In the genomic region with DNA sequence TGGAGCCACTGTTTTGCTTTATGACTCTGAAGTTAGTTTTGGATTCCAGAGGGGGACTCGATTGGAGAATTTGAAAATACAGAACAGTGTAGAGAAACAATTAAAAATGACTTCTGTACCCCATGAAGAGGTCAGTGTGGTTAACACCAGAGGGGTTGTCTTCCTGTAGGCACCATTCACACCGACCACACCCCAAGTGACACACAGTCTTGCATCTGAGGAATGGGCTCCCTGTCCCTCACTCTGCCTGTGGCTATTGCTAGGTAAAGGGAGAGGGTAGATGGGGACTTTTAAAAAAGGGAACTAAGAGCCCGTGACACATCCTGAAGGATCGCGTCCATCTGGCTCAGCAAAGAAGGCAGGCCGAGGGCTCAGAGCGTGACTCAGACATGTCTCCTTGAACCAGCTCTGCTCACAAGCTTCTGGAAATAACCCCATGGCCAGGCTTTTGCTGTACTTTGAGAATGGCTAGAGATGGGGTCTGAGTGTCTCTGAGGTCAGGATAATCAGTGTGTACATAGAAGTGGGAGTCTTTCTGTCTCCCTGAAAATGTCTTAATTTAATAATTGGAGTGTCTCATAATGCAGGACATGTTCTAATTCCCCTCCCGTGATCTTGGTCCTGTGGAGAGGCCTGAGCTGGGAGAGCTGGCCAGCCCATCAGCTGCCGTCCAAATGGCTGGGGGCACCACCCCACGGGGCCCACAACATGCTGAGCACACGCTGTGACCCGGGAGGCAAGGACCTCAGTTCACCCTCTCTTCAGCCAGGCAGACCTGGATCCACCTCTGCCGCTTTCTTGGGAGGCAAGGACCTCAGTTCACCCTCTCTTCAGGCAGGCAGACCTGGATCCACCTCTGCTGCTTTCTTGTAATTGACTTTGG, we compare ENCODE assay signal across 14 cellular contexts. TPM values are rescaled to one million over a fixed set of nuclear protein-coding genes. Genes with fewer than 3 reads are reported as not detected.
DNase-seq lines count a peak whose midpoint lies in the region; ATAC-seq, FAIRE-seq and TF ChIP-seq lines count a peak whose summit lies in the region.
"Had no signal": no experiment of that assay in that cellular context is flagged by ENCODE, and none has a peak within 500 bp of the region (broad histone marks: within the 10 kb centered on the region; RNA-seq: fewer than 3 reads in every experiment).

No MANE protein-coding gene starts in this region.

- H3K36me3 ChIP-seq in CD8-positive, alpha-beta memory T cell (ENCODE audit: insufficient read depth, low read length), result no peaks in the 10 kb centered on the region
- no peaks in the 10 kb centered on the region for H3K36me3 ChIP-seq in astrocyte (ENCODE audit: insufficient read depth, low read length)
- H3K36me3 ChIP-seq: cardiac muscle cell, neural progenitor cell had no signal

- no peak overlapping the region for H3K27ac ChIP-seq in CD8-positive, alpha-beta memory T cell (ENCODE audit: low read depth, low read length)
- H3K27ac ChIP-seq in astrocyte (ENCODE audit: low read depth, low read length), result no peak overlapping the region
- H3K27ac ChIP-seq: cardiac muscle cell, neural progenitor cell had no signal

- no peaks in the 10 kb centered on the region for H3K27me3 ChIP-seq in CD8-positive, alpha-beta memory T cell (ENCODE audit: insufficient read depth, low read length, poor library complexity, severe bottlenecking)
- H3K27me3 ChIP-seq in astrocyte (ENCODE audit: insufficient read depth, low read length), result no peaks in the 10 kb centered on the region
- H3K27me3 ChIP-seq: cardiac muscle cell, neural progenitor cell had no signal

- H3K4me3 Mint-ChIP-seq in CD8-positive, alpha-beta memory T cell, result peak overlapping the region in 6 of 7 donors; percentile 8 to 70 (median 57)
- no peak overlapping the region for H3K4me3 Mint-ChIP-seq in astrocyte (ENCODE audit: unreplicated experiment)
- peak overlapping the region; percentile 39 for H3K4me3 Mint-ChIP-seq in natural killer cell treated with Interleukin-12 subunit alpha and Interleukin-12 subunit beta and Interleukin-15 and Interleukin-18, amount 100 ng/mL, for 72 hours
- H3K4me3 Mint-ChIP-seq: neural progenitor cell, WTC11 had no signal

- CTCF ChIA-PET in CD8-positive, alpha-beta memory T cell (lab: Charles Lee), result interaction anchor here (1.9 kb wide), 1 partner anchor 43 kb away, joined by 6 read pairs; no protein-coding TSS in a partner anchor

- peaks cover 0 to 1% (median 0%) of the 10 kb centered on the region in 3 donors for H3K36me3 Mint-ChIP-seq in CD8-positive, alpha-beta memory T cell
- no peaks in the 10 kb centered on the region for H3K36me3 Mint-ChIP-seq in astrocyte (ENCODE audit: low read depth, unreplicated experiment)
- H3K36me3 Mint-ChIP-seq in natural killer cell treated with Interleukin-12 subunit alpha and Interleukin-12 subunit beta and Interleukin-15 and Interleukin-18, amount 100 ng/mL, for 72 hours, result no peaks in the 10 kb centered on the region
- H3K36me3 Mint-ChIP-seq: neural progenitor cell, WTC11 had no signal

- POLR2A ChIA-PET in CD8-positive, alpha-beta memory T cell (lab: Charles Lee), result no interaction called here

- no peaks in the 10 kb centered on the region for H3K9me3 ChIP-seq in CD8-positive, alpha-beta memory T cell (ENCODE audit: low read length)
- H3K9me3 ChIP-seq in astrocyte (ENCODE audit: insufficient read depth, low read depth, low read length), result no peaks in the 10 kb centered on the region

- no peaks in the 10 kb centered on the region for H3K4me1 ChIP-seq in CD8-positive, alpha-beta memory T cell (ENCODE audit: insufficient read depth, low read length)
- H3K4me1 ChIP-seq in astrocyte (ENCODE audit: insufficient read depth, low read length), result no peaks in the 10 kb centered on the region
- H3K4me1 ChIP-seq: neural progenitor cell had no signal

- peaks cover 10 to 13% of the 10 kb centered on the region in 2 donors for H3K27me3 Mint-ChIP-seq in CD8-positive, alpha-beta memory T cell
- H3K27me3 Mint-ChIP-seq in astrocyte (ENCODE audit: low read depth, unreplicated experiment), result peaks cover 18% of the 10 kb centered on the region
- no peaks in the 10 kb centered on the region for H3K27me3 Mint-ChIP-seq in natural killer cell treated with Interleukin-12 subunit alpha and Interleukin-12 subunit beta and Interleukin-15 and Interleukin-18, amount 100 ng/mL, for 72 hours

- H3K9ac ChIP-seq in astrocyte (ENCODE audit: low read length), result no peak overlapping the region
- H3K9ac ChIP-seq: neural progenitor cell had no signal

- FAIRE-seq in astrocyte (lab: Jason Lieb, UNC), result no peak
- FAIRE-seq: H1 had no signal

- no peak for TF ChIP-seq CTCF in astrocyte (IDR thresholded peaks at IDR 0.05; ENCODE audit: insufficient read depth, low read depth, low read length)

- H3K79me2 ChIP-seq in astrocyte (ENCODE audit: insufficient read depth, low read length), result no peaks in the 10 kb centered on the region

- no peaks in the 10 kb centered on the region for H4K20me1 ChIP-seq in astrocyte (ENCODE audit: insufficient read depth, low read length)

- H3K4me2 ChIP-seq in astrocyte (ENCODE audit: low read length), result no peak overlapping the region
- H3K4me2 ChIP-seq: neural progenitor cell had no signal

- peak overlapping the region in 6 of 8 donors; percentile 64 to 95 (median 70) for H3K27ac Mint-ChIP-seq in CD8-positive, alpha-beta memory T cell
- no peak overlapping the region for H3K27ac Mint-ChIP-seq in astrocyte (ENCODE audit: unreplicated experiment)
- H3K27ac Mint-ChIP-seq in natural killer cell treated with Interleukin-12 subunit alpha and Interleukin-12 subunit beta and Interleukin-15 and Interleukin-18, amount 100 ng/mL, for 72 hours, result peak overlapping the region; percentile 21 to 36
- H3K27ac Mint-ChIP-seq: neural progenitor cell, WTC11 had no signal

- H3K4me3 ChIP-seq in CD8-positive, alpha-beta memory T cell (ENCODE audit: low read length), result no peak overlapping the region
- H3K4me3 ChIP-seq in astrocyte (ENCODE audit: insufficient read depth, low read depth, low read length), result no peak overlapping the region
- H3K4me3 ChIP-seq: cardiac muscle cell, neural progenitor cell had no signal

- H3K9me3 Mint-ChIP-seq in CD8-positive, alpha-beta memory T cell, result no peaks in the 10 kb centered on the region
- no peaks in the 10 kb centered on the region for H3K9me3 Mint-ChIP-seq in astrocyte (ENCODE audit: unreplicated experiment)
- H3K9me3 Mint-ChIP-seq in natural killer cell treated with Interleukin-12 subunit alpha and Interleukin-12 subunit beta and Interleukin-15 and Interleukin-18, amount 100 ng/mL, for 72 hours, result no peaks in the 10 kb centered on the region
- H3K9me3 Mint-ChIP-seq: neural progenitor cell, WTC11 had no signal

- H2AFZ ChIP-seq in astrocyte (ENCODE audit: low read depth, low read length), result no peak overlapping the region
- H2AFZ ChIP-seq: neural progenitor cell had no signal

- peak in 1 of 5 donors; percentile 22 for DNase-seq in CD8-positive, alpha-beta memory T cell
- DNase-seq in LHCN-M2 (ENCODE audit: low read depth) (peak; percentile 43), astrocyte (ENCODE audit: low read depth) (peak; percentile 14), NCI-H187 treated with DMSO at 0.1 percent for 48 hours (lab: John Stamatoyannopoulos, UW) (no peak), LoVo (ENCODE audit: low spot score) (no peak)
- no peak for DNase-seq in natural killer cell treated with Interleukin-12 subunit alpha and Interleukin-12 subunit beta and Interleukin-15 and Interleukin-18, amount 100 ng/mL, for 72 hours (ENCODE audit: low spot score)
- DNase-seq: stimulated activated CD4-positive, alpha-beta T cell treated with anti-CD3 and anti-CD28 coated beads, Interleukin-12 subunit alpha, Interleukin-12 subunit beta, amount 100 ng/mL, for 4 hours had no signal

- peaks cover 18 to 36% (median 23%) of the 10 kb centered on the region in 3 donors for H3K4me1 Mint-ChIP-seq in CD8-positive, alpha-beta memory T cell
- no peaks in the 10 kb centered on the region for H3K4me1 Mint-ChIP-seq in astrocyte (ENCODE audit: low read depth, unreplicated experiment)
- peaks cover 45 to 48% of the 10 kb centered on the region in 2 donors for H3K4me1 Mint-ChIP-seq in natural killer cell treated with Interleukin-12 subunit alpha and Interleukin-12 subunit beta and Interleukin-15 and Interleukin-18, amount 100 ng/mL, for 72 hours (ENCODE audit: low read depth in 2 of 2)
- H3K4me1 Mint-ChIP-seq: neural progenitor cell had no signal

- ATAC-seq in natural killer cell treated with Interleukin-12 subunit alpha and Interleukin-12 subunit beta and Interleukin-15 and Interleukin-18, amount 100 ng/mL, for 72 hours, result peak; percentile 71 to 82
- ATAC-seq in GM18868 (IDR thresholded peaks at IDR 0.05; ENCODE audit: unreplicated experiment), result no peak
- ATAC-seq in HG02623 (IDR thresholded peaks at IDR 0.05; ENCODE audit: unreplicated experiment), result no peak
- ATAC-seq: WTC11 had no signal

RNA-seq across cellular contexts. Expression of a gene that starts 39.3 kb away (rescaled TPM):
- under 1 TPM; 0.09 to 0.31 TPM for total RNA-seq in CD8-positive, alpha-beta memory T cell
- polyA plus RNA-seq in CD8-positive, alpha-beta memory T cell, result 0.28 TPM
- not detected in 2 replicates for total RNA-seq in LHCN-M2 (2014; rRNA removed)
- polyA plus RNA-seq in LHCN-M2 (2012), result not detected
- total RNA-seq in astrocyte, result 0.05 TPM in 1 of 2 replicates, not detected in the other
- under 1 TPM; 0.17 to 0.75 TPM for total RNA-seq in natural killer cell treated with Interleukin-12 subunit alpha and Interleukin-12 subunit beta and Interleukin-15 and Interleukin-18, amount 100 ng/mL, for 72 hours
- total RNA-seq: fibroblast of lung had no signal
- polyA plus RNA-seq: cardiac muscle cell, fibroblast of lung had no signal

Comparison
In these comparisons a context has a peak if more than half of its experiments do, and no peak if none do; other contexts are left out.
1. DNase-seq: peak in LHCN-M2 (single experiment) and astrocyte (single experiment); none in natural killer cell treated with Interleukin-12 subunit alpha and Interleukin-12 subunit beta and Interleukin-15 and Interleukin-18, amount 100 ng/mL, for 72 hours (single experiment), NCI-H187 treated with DMSO at 0.1 percent for 48 hours (single experiment) and LoVo (single experiment).
2. ATAC-seq: peak in natural killer cell treated with Interleukin-12 subunit alpha and Interleukin-12 subunit beta and Interleukin-15 and Interleukin-18, amount 100 ng/mL, for 72 hours (2 of 2); none in GM18868 (single experiment) and HG02623 (single experiment).